ENCODE assay signal across 1 cellular context in the genomic region with DNA sequence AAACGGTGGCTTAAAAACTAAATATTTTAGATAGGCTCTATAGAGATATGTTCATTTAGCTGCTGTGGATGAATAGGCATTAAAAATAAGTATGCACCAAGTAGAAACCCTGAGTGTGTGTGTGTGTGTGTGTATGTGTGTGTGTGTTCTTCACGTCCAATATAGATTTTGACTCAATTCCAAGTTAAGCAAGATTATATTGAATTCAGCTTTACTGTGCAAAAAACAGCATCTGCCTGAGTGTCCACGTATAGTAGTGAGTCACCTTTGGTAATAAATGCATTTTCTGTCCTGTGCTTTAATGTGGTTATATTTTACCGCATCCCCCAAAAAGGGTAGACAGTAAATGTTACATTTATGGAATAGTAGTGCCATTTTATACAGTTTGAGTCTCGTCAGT.
TF ChIP-seq lines count a peak whose summit lies in the region.

No MANE protein-coding gene starts in this region.

TF ChIP-seq in IMR-90, 13 proteins besides CTCF, POLR2A, EP300 and RAD21:
- no peak for TF ChIP-seq BHLHE40 (IDR thresholded peaks at IDR 0.05; ENCODE audit: low read depth, low read length)
- TF ChIP-seq MAFK (IDR thresholded peaks at IDR 0.05; ENCODE audit: low read depth, low read length) = peak; percentile 35; the same call in 1 of the 2 replicates
- TF ChIP-seq CEBPB (IDR thresholded peaks at IDR 0.05; ENCODE audit: low read depth, low read length) = 0 out of 2 replicates have a peak, but pooled peaks have one; percentile 7
- no peak for TF ChIP-seq FOS (IDR thresholded peaks at IDR 0.05; ENCODE audit: low read depth, low read length)
TF ChIP-seq in IMR-90: peak in this region for 2.
